Comparison of ENCODE assay signal across 5 cellular contexts in the genomic region with DNA sequence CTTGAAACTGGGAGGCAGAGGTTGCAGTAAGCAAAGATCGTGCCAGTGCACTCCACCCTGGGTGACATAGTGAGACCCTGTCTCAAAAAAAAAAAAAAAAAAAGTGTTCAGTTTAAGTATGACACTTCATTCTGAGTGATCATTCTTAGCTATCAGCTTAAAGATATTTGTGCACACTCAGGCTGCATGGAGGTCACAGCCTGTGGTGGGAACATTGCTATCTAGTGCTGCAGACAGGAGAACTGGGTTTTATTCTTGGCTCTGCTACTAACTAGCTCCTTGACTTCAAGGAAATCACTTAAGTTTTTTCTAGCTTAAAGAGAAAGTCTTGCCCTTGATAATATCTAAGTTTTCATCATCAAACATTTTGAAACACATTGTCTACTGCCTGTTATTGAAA.
"Had no signal": no experiment of that assay in that cellular context is flagged by ENCODE, and none has a peak within 500 bp of the region (broad histone marks: within the 10 kb centered on the region; RNA-seq: fewer than 3 reads in every experiment).

No MANE protein-coding gene starts in this region.

- H3K4me1 Mint-ChIP-seq: IgD-negative memory B cell had no signal

- H3K27me3 Mint-ChIP-seq: IgD-negative memory B cell had no signal

- H3K27ac ChIP-seq: HL-60 had no signal

- H3K4me3 ChIP-seq: K562 had no signal

- H3K27ac Mint-ChIP-seq: IgD-negative memory B cell had no signal

- DNase-seq: IMR-90, KBM-7 had no signal

- H3K4me3 Mint-ChIP-seq: IgD-negative memory B cell had no signal

- H3K36me3 Mint-ChIP-seq: IgD-negative memory B cell had no signal
